ENCODE assay signal across 19 cellular contexts in genomic region chr3:6770376-6770648, GRCh38.
A peak's percentile ranks its signal among the peaks of the same experiment; 100 is the strongest.
DNase-seq lines count a peak whose midpoint lies in the region; ATAC-seq and TF ChIP-seq lines count a peak whose summit lies in the region.
"Had no signal": no experiment of that assay in that cellular context is flagged by ENCODE, and none has a peak within 500 bp of the region (broad histone marks: within the 10 kb centered on the region; RNA-seq: fewer than 3 reads in every experiment).

No MANE protein-coding gene starts in this region.

- H3K27me3 ChIP-seq in GM23338 (ENCODE audit: insufficient read depth) (no peaks in the 10 kb centered on the region), HUES64 (ENCODE audit: insufficient read depth, low read length) (no peaks in the 10 kb centered on the region), WERI-Rb-1 (ENCODE audit: insufficient read depth, low read depth, severe bottlenecking) (no peaks in the 10 kb centered on the region)
- H3K27me3 ChIP-seq: BE2C, SJSA1 had no signal

- H3F3A ChIP-seq in GM23338 (replicated peaks; ENCODE audit: low read depth), result no peaks in the 10 kb centered on the region

- no peak overlapping the region for H3K4me2 ChIP-seq in GM23338

- H3K27ac Mint-ChIP-seq in GM23338, result peak overlapping the region; percentile 78; the same call in 1 of the 2 replicates
- H3K27ac Mint-ChIP-seq in brain, result peak overlapping the region; percentile 2 to 81 (median 34)
- peak overlapping the region; percentile 85 for H3K27ac Mint-ChIP-seq in neural crest cell (ENCODE audit: unreplicated experiment)
- H3K27ac Mint-ChIP-seq: CD4-positive, alpha-beta T cell had no signal

- DNase-seq in GM23338 (ENCODE audit: low spot score) (no peak), neural crest cell (ENCODE audit: low read depth, low spot score) (no peak), NCI-H82 (lab: John Stamatoyannopoulos, UW) (no peak), WERI-Rb-1 (no peak), DMS114 treated with DMSO at 0.1 percent for 48 hours (lab: John Stamatoyannopoulos, UW; ENCODE audit: unreplicated experiment) (no peak), NCI-H345 (lab: John Stamatoyannopoulos, UW) (no peak)
- DNase-seq: BE2C; Calu3; CD4-positive, alpha-beta T cell; DND-41; GDM1; GOT3; MV-4-11; NCI-H187 treated with DMSO at 0.1 percent for 48 hours; NCI-H446 had no signal

- no peaks in the 10 kb centered on the region for H4K20me1 ChIP-seq in GM23338 (replicated peaks; ENCODE audit: insufficient read depth)

- H3K4me3 Mint-ChIP-seq in GM23338 (peak overlapping the region; percentile 8; the same call in 1 of the 3 replicates), brain (peak overlapping the region in 2 of 5 experiments; percentile 4 to 26), neural crest cell (peak overlapping the region; percentile 29)
- H3K4me3 Mint-ChIP-seq: CD4-positive, alpha-beta T cell had no signal

- H3K27ac ChIP-seq in GM23338 (ENCODE audit: low read depth) (no peak overlapping the region), HUES64 (ENCODE audit: low read depth, low read length) (peak overlapping the region; percentile 76), WERI-Rb-1 (no peak overlapping the region)
- H3K27ac ChIP-seq: SJSA1 had no signal

- H3K9ac ChIP-seq in HUES64 (ENCODE audit: low read depth, low read length), result peak overlapping the region; percentile 62; the same call in 1 of the 2 replicates

- no peak for ATAC-seq in GM23338
- ATAC-seq: GM12878 had no signal

- H3K9me3 ChIP-seq in HUES64 (ENCODE audit: insufficient read depth, low read depth, low read length) (no peaks in the 10 kb centered on the region), WERI-Rb-1 (ENCODE audit: severe bottlenecking) (no peaks in the 10 kb centered on the region)
- H3K9me3 ChIP-seq: BE2C, SJSA1 had no signal

- H3K9me3 Mint-ChIP-seq in GM23338 (peaks cover 62% of the 10 kb centered on the region), brain (peaks cover 4 to 9% (median 7%) of the 10 kb centered on the region in 5 experiments), neural crest cell (peaks cover 5% of the 10 kb centered on the region)
- H3K9me3 Mint-ChIP-seq: CD4-positive, alpha-beta T cell had no signal

- no peak overlapping the region for H2AFZ ChIP-seq in GM23338

- TF ChIP-seq CTCF in GM23338 (conservative IDR thresholded peaks at IDR 0.05; ENCODE audit: low read depth in 2 of 2), result no peak
- no peak for TF ChIP-seq CTCF in brain (conservative IDR thresholded peaks at IDR 0.05)
- TF ChIP-seq CTCF in neural crest cell (conservative IDR thresholded peaks at IDR 0.05), result no peak
- TF ChIP-seq CTCF in WERI-Rb-1 (IDR thresholded peaks at IDR 0.05; ENCODE audit: low read depth, low read length), result no peak

- H3K36me3 ChIP-seq in GM23338 (ENCODE audit: insufficient read depth) (peaks cover 7% of the 10 kb centered on the region), HUES64 (ENCODE audit: insufficient read depth, low read length) (no peaks in the 10 kb centered on the region), WERI-Rb-1 (no peaks in the 10 kb centered on the region)
- H3K36me3 ChIP-seq: BE2C, SJSA1 had no signal

- H3K27me3 Mint-ChIP-seq in GM23338 (ENCODE audit: insufficient read depth, low read depth, poor library complexity), result peaks cover 4% of the 10 kb centered on the region
- H3K27me3 Mint-ChIP-seq in brain, result no peaks in the 10 kb centered on the region
- H3K27me3 Mint-ChIP-seq in neural crest cell (ENCODE audit: low read depth), result no peaks in the 10 kb centered on the region
- H3K27me3 Mint-ChIP-seq: CD4-positive, alpha-beta T cell had no signal

- H3K9me2 ChIP-seq in GM23338 (ENCODE audit: insufficient read depth), result no peaks in the 10 kb centered on the region

- no peaks in the 10 kb centered on the region for H3K79me2 ChIP-seq in GM23338 (replicated peaks; ENCODE audit: insufficient read depth)

- H3K36me3 Mint-ChIP-seq in GM23338 (ENCODE audit: low read depth), result peaks cover 27% of the 10 kb centered on the region
- H3K36me3 Mint-ChIP-seq in brain, result no peaks in the 10 kb centered on the region
- H3K36me3 Mint-ChIP-seq in neural crest cell (ENCODE audit: low read depth), result peaks cover 7% of the 10 kb centered on the region

- H3K4me1 Mint-ChIP-seq in GM23338, result peaks cover 14% of the 10 kb centered on the region; the same call in 2 of the 3 replicates
- H3K4me1 Mint-ChIP-seq in brain, result peaks cover 21% of the 10 kb centered on the region
- H3K4me1 Mint-ChIP-seq in neural crest cell, result peaks cover 16% of the 10 kb centered on the region

- H3K4me1 ChIP-seq in GM23338 (ENCODE audit: insufficient read depth), result no peaks in the 10 kb centered on the region
- H3K4me1 ChIP-seq in HUES64 (ENCODE audit: insufficient read depth, low read length), result peaks cover 18% of the 10 kb centered on the region
- H3K4me1 ChIP-seq: BE2C, SJSA1 had no signal

- H3K4me3 ChIP-seq in GM23338 (no peak overlapping the region), HUES64 (ENCODE audit: low read length) (peak overlapping the region; percentile 46), WERI-Rb-1 (ENCODE audit: low read depth, low read length) (no peak overlapping the region)
- H3K4me3 ChIP-seq: GM12878, SJSA1 had no signal

TF ChIP-seq in GM23338, 12 proteins besides CTCF, POLR2A, EP300 and RAD21 (continues in another document):
- TF ChIP-seq EZH2phosphoT487 (IDR thresholded peaks at IDR 0.05; ENCODE audit: unreplicated experiment) (no peak), EZH2 (IDR thresholded peaks at IDR 0.05; ENCODE audit: low read depth, unreplicated experiment) (no peak), JUNB (IDR thresholded peaks at IDR 0.05; ENCODE audit: unreplicated experiment) (no peak), POLR2AphosphoS5 (IDR thresholded peaks at IDR 0.05; ENCODE audit: low read depth) (no peak), ZNF331 (CRISPR knock-in tag; IDR thresholded peaks at IDR 0.05; ENCODE audit: low read depth) (no peak), ETS1 (IDR thresholded peaks at IDR 0.05) (no peak), ZNF114 (CRISPR knock-in tag; IDR thresholded peaks at IDR 0.05) (no peak), REST (IDR thresholded peaks at IDR 0.05; ENCODE audit: unreplicated experiment) (no peak), NANOG (IDR thresholded peaks at IDR 0.05; ENCODE audit: borderline replicate concordance) (no peak)

Comparison
In these comparisons a context has a peak if more than half of its experiments do, and no peak if none do; other contexts are left out.
1. H3K27ac Mint-ChIP-seq: peak in every context shown above with its lines; median percentile 85 in neural crest cell; 78 in GM23338; 34 in brain.